9 cellular contexts compared by ENCODE assay signal in genomic region chr6:165308926-165309731, GRCh38.
DNase-seq lines count a peak whose midpoint lies in the region; ATAC-seq and TF ChIP-seq lines count a peak whose summit lies in the region.
"Had no signal": no experiment of that assay in that cellular context is flagged by ENCODE, and none has a peak within 500 bp of the region (broad histone marks: within the 10 kb centered on the region; RNA-seq: fewer than 3 reads in every experiment).

TSS of gene C6orf118 (minus strand) at chr6:165309605. CDS start at chr6:165309586, 19 bp downstream.

- H3K36me3 Mint-ChIP-seq in stimulated activated naive B cell treated with anti-CD40 and anti-IgM and Interleukin-4, amounts not matched to agents 10 μg/mL and 1 μg/mL and 100 μg/mL, for 72 hours: no peaks in the 10 kb centered on the region
- H3K36me3 Mint-ChIP-seq: natural killer cell had no signal

- peak; percentile 44 for DNase-seq in DMS53 treated with DMSO at 0.1 percent for 48 hours (lab: John Stamatoyannopoulos, UW; ENCODE audit: unreplicated experiment)
- peak; percentile 79 for DNase-seq in NCI-H226
- peak; percentile 24 for DNase-seq in cerebellar cortex (ENCODE audit: low spot score)
- peak; percentile 82 for DNase-seq in kidney tubule cell (ENCODE audit: low spot score)
- DNase-seq in stimulated activated naive B cell treated with anti-CD40 and anti-IgM and Interleukin-4, amounts not matched to agents 10 μg/mL and 1 μg/mL and 100 μg/mL, for 72 hours: no peak
- no peak for DNase-seq in activated CD8-positive, alpha-beta memory T cell treated with anti-CD3 and anti-CD28 coated beads for 24 hours
- DNase-seq in OCI-M2 (lab: John Stamatoyannopoulos, UW; ENCODE audit: unreplicated experiment): no peak
- no peak for DNase-seq in GM20000 (ENCODE audit: low spot score)
- DNase-seq: natural killer cell had no signal

- TF ChIP-seq CTCF in GM20000 (IDR thresholded peaks at IDR 0.05; ENCODE audit: extremely low read depth, missing control alignments): no peak

- no peak within 1 kb of the TSS for H3K27ac Mint-ChIP-seq in stimulated activated naive B cell treated with anti-CD40 and anti-IgM and Interleukin-4, amounts not matched to agents 10 μg/mL and 1 μg/mL and 100 μg/mL, for 72 hours
- H3K27ac Mint-ChIP-seq: natural killer cell had no signal

- H3K27me3 Mint-ChIP-seq in stimulated activated naive B cell treated with anti-CD40 and anti-IgM and Interleukin-4, amounts not matched to agents 10 μg/mL and 1 μg/mL and 100 μg/mL, for 72 hours: peaks cover 5 to 6% of the 10 kb centered on the region in 2 donors

- H3K4me3 Mint-ChIP-seq in stimulated activated naive B cell treated with anti-CD40 and anti-IgM and Interleukin-4, amounts not matched to agents 10 μg/mL and 1 μg/mL and 100 μg/mL, for 72 hours: peak within 1 kb of the TSS; percentile 59 to 70
- H3K4me3 Mint-ChIP-seq: natural killer cell had no signal

- peaks cover 5 to 9% of the 10 kb centered on the region in 2 donors for H3K4me1 Mint-ChIP-seq in stimulated activated naive B cell treated with anti-CD40 and anti-IgM and Interleukin-4, amounts not matched to agents 10 μg/mL and 1 μg/mL and 100 μg/mL, for 72 hours
- H3K4me1 Mint-ChIP-seq: natural killer cell had no signal

- peak; percentile 41 to 46 for ATAC-seq in stimulated activated naive B cell treated with anti-CD40 and anti-IgM and Interleukin-4, amounts not matched to agents 10 μg/mL and 1 μg/mL and 100 μg/mL, for 72 hours (replicated peaks)

- H3K9me3 Mint-ChIP-seq in stimulated activated naive B cell treated with anti-CD40 and anti-IgM and Interleukin-4, amounts not matched to agents 10 μg/mL and 1 μg/mL and 100 μg/mL, for 72 hours: peaks cover 0 to under 1% of the 10 kb centered on the region in 2 donors

Comparison
In these comparisons a context has a peak if more than half of its experiments do, and no peak if none do; other contexts are left out.
1. DNase-seq: peak in DMS53 treated with DMSO at 0.1 percent for 48 hours (single experiment), NCI-H226 (single experiment), cerebellar cortex (single experiment) and kidney tubule cell (single experiment); none in stimulated activated naive B cell treated with anti-CD40 and anti-IgM and Interleukin-4, amounts not matched to agents 10 μg/mL and 1 μg/mL and 100 μg/mL, for 72 hours (single experiment), activated CD8-positive, alpha-beta memory T cell treated with anti-CD3 and anti-CD28 coated beads for 24 hours (single experiment), OCI-M2 (single experiment) and GM20000 (single experiment).